ENCODE assay signal across 29 cellular contexts in genomic region chr22:26956346-26956745, GRCh38.
DNase-seq lines count a peak whose midpoint lies in the region; ATAC-seq, FAIRE-seq and TF ChIP-seq lines count a peak whose summit lies in the region.
"Had no signal": no experiment of that assay in that cellular context is flagged by ENCODE, and none has a peak within 500 bp of the region (broad histone marks: within the 10 kb centered on the region; RNA-seq: fewer than 3 reads in every experiment).

No MANE protein-coding gene starts in this region.

- peak; percentile 53 for FAIRE-seq in urothelium cell line (lab: Jason Lieb, UNC)
- FAIRE-seq: A204.1, GM12891 had no signal

- ATAC-seq in GM18505 (IDR thresholded peaks at IDR 0.05; ENCODE audit: unreplicated experiment) (no peak), HG02885 (IDR thresholded peaks at IDR 0.05; ENCODE audit: poor library complexity, unreplicated experiment) (no peak), GM21786 (IDR thresholded peaks at IDR 0.05; ENCODE audit: unreplicated experiment) (no peak)
- ATAC-seq: HCT116; left lobe of liver; PC-3; Right ventricle myocardium inferior; stimulated activated memory B cell treated with anti-CD40 and anti-IgM and Interleukin-4, amounts not matched to agents 10 μg/mL and 1 μg/mL and 100 μg/mL, for 72 hours had no signal

- no peak for TF ChIP-seq POLR2A in GM18505 (IDR thresholded peaks at IDR 0.05; ENCODE audit: borderline replicate concordance, extremely low read depth, insufficient read depth, insufficient read length)

- DNase-seq in NCI-H2227 (lab: John Stamatoyannopoulos, UW; ENCODE audit: unreplicated experiment) = peak; percentile 15
- DNase-seq in NCI-H2227 treated with DMSO at 0.1 percent for 48 hours (lab: John Stamatoyannopoulos, UW) = no peak
- DNase-seq in NCI-H1105 (lab: John Stamatoyannopoulos, UW) = peak; percentile 29
- peak; percentile 38 for DNase-seq in NCI-H510A (lab: John Stamatoyannopoulos, UW)
- no peak for DNase-seq in urothelium cell line (ENCODE audit: low spot score)
- DNase-seq: activated CD4-positive, alpha-beta memory T cell treated with anti-CD3 and anti-CD28 coated beads, Interleukin-2, amount 10 ng/mL, durations not matched to agents 7 days and 5 days; activated CD8-positive, alpha-beta memory T cell treated with anti-CD3 and anti-CD28 coated beads, Interleukin-2, amount 50 U/mL, for 48 hours; activated naive CD4-positive, alpha-beta T cell treated with anti-CD3 and anti-CD28 coated beads for 36 hours; CD4-positive, alpha-beta memory T cell; central memory CD4-positive, alpha-beta T cell; cortex of kidney; DMS 273 treated with DMSO at 0.1 percent for 48 hours; endodermal cell; mesenchymal stem cell; MG63; NCI-H1436 treated with DMSO at 0.1 percent for 48 hours; PC-3; substantia nigra; SW 1271; upper lobe of left lung had no signal

Comparison
In these comparisons a context has a peak if more than half of its experiments do, and no peak if none do; other contexts are left out.
1. DNase-seq: peak in NCI-H2227 (single experiment), NCI-H1105 (single experiment) and NCI-H510A (single experiment); none in NCI-H2227 treated with DMSO at 0.1 percent for 48 hours (single experiment) and urothelium cell line (single experiment).